ENCODE assay signal across 7 cellular contexts in genomic region chr1:153626477-153626928, GRCh38. TPM values are rescaled to one million over a fixed set of nuclear protein-coding genes. Genes with fewer than 3 reads are reported as not detected.
DNase-seq lines count a peak whose midpoint lies in the region; ATAC-seq and TF ChIP-seq lines count a peak whose summit lies in the region.

No MANE protein-coding gene starts in this region.

- no peak for TF ChIP-seq CTCF in OCI-LY3 (IDR thresholded peaks at IDR 0.05; ENCODE audit: low read depth, low read length)
- no peak for TF ChIP-seq CTCF in dorsolateral prefrontal cortex (IDR thresholded peaks at IDR 0.05 in 54 of 56, conservative IDR thresholded peaks at IDR 0.05 in 2 of 56; ENCODE audit: low read depth in 1 of 56, partially characterized antibody in 56 of 56)
- no peak for TF ChIP-seq CTCF in upper lobe of left lung (IDR thresholded peaks at IDR 0.05)

- peaks cover 34% of the 10 kb centered on the region for H3K4me1 ChIP-seq in OCI-LY3 (ENCODE audit: low read length)
- peaks cover 25 to 32% of the 10 kb centered on the region in 2 donors for H3K4me1 ChIP-seq in mucosa of rectum (ENCODE audit: control insufficient read depth in 2 of 2, insufficient read depth in 2 of 2, low read length in 2 of 2)
- peaks cover 38 to 69% (median 47%) of the 10 kb centered on the region in 4 donors for H3K4me1 ChIP-seq in upper lobe of left lung
- H3K4me1 ChIP-seq in effector memory CD4-positive, alpha-beta T cell (ENCODE audit: control insufficient read depth, insufficient read depth, low read length, poor library complexity, severe bottlenecking) = no peaks in the 10 kb centered on the region

- peak overlapping the region; percentile 81 for H3K4me2 ChIP-seq in OCI-LY3 (ENCODE audit: low read length)

- peak overlapping the region; percentile 69 for H3K9ac ChIP-seq in OCI-LY3 (ENCODE audit: low read length)
- peak overlapping the region; percentile 85 to 95 for H3K9ac ChIP-seq in mucosa of rectum (ENCODE audit: low read depth in 1 of 2, low read length in 2 of 2)

- no peaks in the 10 kb centered on the region for H3K79me2 ChIP-seq in OCI-LY3 (ENCODE audit: low read length)

- TF ChIP-seq POLR2A in upper lobe of left lung (IDR thresholded peaks at IDR 0.05) = no peak

- no peaks in the 10 kb centered on the region for H3K27me3 ChIP-seq in OCI-LY3 (ENCODE audit: low read depth, low read length)
- H3K27me3 ChIP-seq in dorsolateral prefrontal cortex = no peaks in the 10 kb centered on the region
- no peaks in the 10 kb centered on the region for H3K27me3 ChIP-seq in mucosa of rectum (ENCODE audit: control insufficient read depth in 2 of 2, insufficient read depth in 2 of 2, low read length in 2 of 2)
- H3K27me3 ChIP-seq in upper lobe of left lung = no peaks in the 10 kb centered on the region
- H3K27me3 ChIP-seq in effector memory CD4-positive, alpha-beta T cell (replicated peaks; ENCODE audit: control insufficient read depth, insufficient read depth, low read length, poor library complexity, severe bottlenecking) = no peaks in the 10 kb centered on the region

- H4K20me1 ChIP-seq in OCI-LY3 (ENCODE audit: insufficient read depth, low read length) = no peaks in the 10 kb centered on the region

- no peak overlapping the region for H2AFZ ChIP-seq in OCI-LY3 (ENCODE audit: low read depth, low read length)

- intact Hi-C loops in dorsolateral prefrontal cortex (cut with DNase I) = loop anchor here in 1 of 2 donors (5.0 kb wide), 1 partner anchor 54 kb away; no protein-coding TSS in a partner anchor

- H3K36me3 ChIP-seq in OCI-LY3 (replicated peaks; ENCODE audit: low read depth, low read length) (peaks cover 4% of the 10 kb centered on the region), mucosa of rectum (ENCODE audit: control insufficient read depth in 2 of 2, insufficient read depth in 2 of 2, low read length in 2 of 2) (peaks cover 2 to 4% of the 10 kb centered on the region in 2 donors), upper lobe of left lung (peaks cover 0 to 9% (median 1%) of the 10 kb centered on the region in 4 donors)
- H3K36me3 ChIP-seq in effector memory CD4-positive, alpha-beta T cell (ENCODE audit: control insufficient read depth, insufficient read depth, low read length) = no peaks in the 10 kb centered on the region

- ATAC-seq in upper lobe of left lung (ENCODE audit: low FRiP score in 2 of 2) = no peak

- H3K9me3 ChIP-seq in OCI-LY3 (ENCODE audit: insufficient read depth, low read length) = no peaks in the 10 kb centered on the region
- H3K9me3 ChIP-seq in mucosa of rectum (ENCODE audit: control insufficient read depth in 2 of 2, low read length in 2 of 2) = no peaks in the 10 kb centered on the region
- no peaks in the 10 kb centered on the region for H3K9me3 ChIP-seq in upper lobe of left lung
- no peaks in the 10 kb centered on the region for H3K9me3 ChIP-seq in effector memory CD4-positive, alpha-beta T cell (ENCODE audit: control insufficient read depth, low read length)

- peak overlapping the region; percentile 75 for H3K4me3 ChIP-seq in OCI-LY3 (ENCODE audit: low read length)
- peak overlapping the region; percentile 33 to 75 (median 58) for H3K4me3 ChIP-seq in dorsolateral prefrontal cortex
- H3K4me3 ChIP-seq in mucosa of rectum (ENCODE audit: low read length in 2 of 2) = peak overlapping the region; percentile 76 to 85
- peak overlapping the region; percentile 24 to 66 (median 46) for H3K4me3 ChIP-seq in upper lobe of left lung
- H3K4me3 ChIP-seq in effector memory CD4-positive, alpha-beta T cell (ENCODE audit: insufficient read depth, low read depth, low read length, poor library complexity, severe bottlenecking) = no peak overlapping the region

- peak in 1 of 10 donors; percentile 26 for DNase-seq in dorsolateral prefrontal cortex
- DNase-seq in upper lobe of left lung = no peak
- no peak for DNase-seq in COR-L47 (lab: John Stamatoyannopoulos, UW)
- no peak for DNase-seq in activated naive CD4-positive, alpha-beta T cell treated with anti-CD3 and anti-CD28 coated beads, Interleukin-2, amount 50 U/mL, for 16 hours
- DNase-seq in effector memory CD4-positive, alpha-beta T cell = no peak

- 31 to 57% methylated on average over 4 of the region's 4 CpGs for WGBS in upper lobe of left lung, 2 donors

- H3K27ac ChIP-seq in OCI-LY3 (ENCODE audit: low read length) (no peak overlapping the region), dorsolateral prefrontal cortex (peak overlapping the region; percentile 51 to 97 (median 92)), mucosa of rectum (ENCODE audit: low read depth in 2 of 2, low read length in 2 of 2) (peak overlapping the region; percentile 79 to 92), upper lobe of left lung (peak overlapping the region; percentile 86 to 95 (median 95))
- H3K27ac ChIP-seq in effector memory CD4-positive, alpha-beta T cell (ENCODE audit: insufficient read depth, low read length, poor library complexity, severe bottlenecking) = no peak overlapping the region

- TF ChIP-seq EP300 in upper lobe of left lung (IDR thresholded peaks at IDR 0.05) = no peak

RNA-seq across cellular contexts. Expression of gene S100A13, which starts 0.8 kb away (rescaled TPM):
- 100 to 1,000 TPM in 56 of 120 experiments, 10 to 100 TPM in 64; 52.0 to 204 (median 98.7) TPM for total RNA-seq in dorsolateral prefrontal cortex
- total RNA-seq in upper lobe of left lung = 100 to 1,000 TPM in 2 of 6 donors, 10 to 100 TPM in 4; 72.8 to 132 (median 86.3) TPM

RNA-seq across cellular contexts. Expression of gene S100A1, which starts 1.7 kb away (rescaled TPM):
- total RNA-seq in dorsolateral prefrontal cortex (100 to 1,000 TPM; 162 to 726 (median 281) TPM), upper lobe of left lung (1 to 10 TPM in 1 of 6 donors, not detected in 5; 1.1 TPM)

RNA-seq across cellular contexts. Expression of gene CHTOP, which starts 7.4 kb away (rescaled TPM):
- total RNA-seq in dorsolateral prefrontal cortex = 100 to 1,000 TPM in 1 of 120 experiments, 10 to 100 TPM in 119; 62.0 to 109 (median 76.4) TPM
- total RNA-seq in upper lobe of left lung = 10 to 100 TPM; 51.3 to 89.1 (median 59.2) TPM

RNA-seq across cellular contexts. Expression of gene S100A14, which starts 10.4 kb away (rescaled TPM):
- total RNA-seq in dorsolateral prefrontal cortex = 1 to 10 TPM in 23 of 120 experiments, under 1 TPM in 30, not detected in 67; 0.36 to 2.9 (median 0.96) TPM
- 100 to 1,000 TPM in 4 of 6 donors, 10 to 100 TPM in 2; 76.5 to 239 (median 133) TPM for total RNA-seq in upper lobe of left lung

RNA-seq across cellular contexts. Expression of gene S100A16, which starts 13.6 kb away (rescaled TPM):
- total RNA-seq in dorsolateral prefrontal cortex (10 to 100 TPM; 17.4 to 84.9 (median 28.3) TPM), upper lobe of left lung (100 to 1,000 TPM in 1 of 6 donors, 10 to 100 TPM in 5; 33.5 to 133 (median 55.7) TPM)

Comparison
In these comparisons a context has a peak if more than half of its experiments do, and no peak if none do; other contexts are left out.
1. H3K27ac ChIP-seq: peak in dorsolateral prefrontal cortex (59 of 59), mucosa of rectum (2 of 2) and upper lobe of left lung (4 of 4); none in OCI-LY3 (single experiment) and effector memory CD4-positive, alpha-beta T cell (single experiment).
2. RNA of gene S100A1, which starts 1.7 kb away (total RNA-seq): 162 to 726 TPM in dorsolateral prefrontal cortex; 1.1 TPM in upper lobe of left lung; every median in the first group is over 10 times any median in the second.